ENCODE assay signal across 8 cellular contexts in genomic region chr15:55741592-55742497, GRCh38. TPM values are rescaled to one million over a fixed set of nuclear protein-coding genes. Genes with fewer than 3 reads are reported as not detected.
DNase-seq lines count a peak whose midpoint lies in the region; ATAC-seq and TF ChIP-seq lines count a peak whose summit lies in the region.

No MANE protein-coding gene starts in this region.

- peak overlapping the region; percentile 99 for H3K14ac ChIP-seq in neuronal stem cell (ENCODE audit: low read length)

- ATAC-seq in GM19328 (IDR thresholded peaks at IDR 0.05; ENCODE audit: unreplicated experiment): no peak
- ATAC-seq in GM21526 (IDR thresholded peaks at IDR 0.05; ENCODE audit: low FRiP score, unreplicated experiment): no peak

- H3K27me3 ChIP-seq in SJCRH30 (no peaks in the 10 kb centered on the region), esophagus muscularis mucosa (peaks cover 0 to 45% (median 17%) of the 10 kb centered on the region in 4 donors), neuronal stem cell (ENCODE audit: control insufficient read depth in 3 of 3, insufficient read depth in 3 of 3, low read depth in 1 of 3, low read length in 3 of 3) (no peaks in the 10 kb centered on the region)

- H3K9me3 ChIP-seq in SJCRH30 (replicated peaks) (no peaks in the 10 kb centered on the region), esophagus muscularis mucosa (no peaks in the 10 kb centered on the region), neuronal stem cell (replicated peaks in 1 of 2; ENCODE audit: control insufficient read depth in 2 of 2, insufficient read depth in 1 of 2, low read depth in 1 of 2, low read length in 2 of 2) (no peaks in the 10 kb centered on the region)

- H3K23ac ChIP-seq in neuronal stem cell (ENCODE audit: low read depth, low read length, poor library complexity): peak overlapping the region; percentile 96

- H3K79me1 ChIP-seq in neuronal stem cell (ENCODE audit: low read depth, low read length): no peaks in the 10 kb centered on the region

- H3K36me3 Mint-ChIP-seq in activated CD4-positive, alpha-beta T cell treated with anti-CD3 and anti-CD28 coated beads, Interleukin-2, amount 10 ng/mL, durations not matched to agents 7 days and 5 days (ENCODE audit: low read depth): no peaks in the 10 kb centered on the region

- TF ChIP-seq EP300 in esophagus muscularis mucosa (IDR thresholded peaks at IDR 0.05): no peak

- intact Hi-C loops in esophagus muscularis mucosa (cut with DNase I) (no loop called here), posterior vena cava (cut with DNase I) (no loop called here)

- peak overlapping the region; percentile 86 for H2BK15ac ChIP-seq in neuronal stem cell (ENCODE audit: low read length)

- DNase-seq in activated CD4-positive, alpha-beta T cell treated with anti-CD3 and anti-CD28 coated beads, Interleukin-2, amount 50 U/mL, for 48 hours: peak; percentile 2 to 6
- DNase-seq in activated CD4-positive, alpha-beta T cell treated with anti-CD3 and anti-CD28 coated beads, Interleukin-2, amount 10 ng/mL, durations not matched to agents 7 days and 5 days: no peak
- DNase-seq in SJCRH30 (peak; percentile 54 to 73), esophagus muscularis mucosa (ENCODE audit: extremely low spot score) (peak; percentile 62), neuronal stem cell (ENCODE audit: low spot score) (no peak), posterior vena cava (ENCODE audit: low spot score) (no peak)

- peaks cover 36% of the 10 kb centered on the region for H3K27me3 Mint-ChIP-seq in activated CD4-positive, alpha-beta T cell treated with anti-CD3 and anti-CD28 coated beads, Interleukin-2, amount 10 ng/mL, durations not matched to agents 7 days and 5 days

- H3K9ac ChIP-seq in neuronal stem cell (ENCODE audit: low read depth, low read length, poor library complexity): peak overlapping the region; percentile 97

- POLR2A ChIA-PET in activated CD4-positive, alpha-beta T cell treated with anti-CD3 and anti-CD28 coated beads, Interleukin-2, amount 10 ng/mL, durations not matched to agents 7 days and 5 days (lab: Charles Lee): no interaction called here

- no peak overlapping the region for H2AFZ ChIP-seq in neuronal stem cell (ENCODE audit: low read length)

- CTCF ChIA-PET in activated CD4-positive, alpha-beta T cell treated with anti-CD3 and anti-CD28 coated beads, Interleukin-2, amount 10 ng/mL, durations not matched to agents 7 days and 5 days (lab: Charles Lee): no interaction called here

- H3K4me1 ChIP-seq in SJCRH30: peaks cover 25% of the 10 kb centered on the region
- H3K4me1 ChIP-seq in esophagus muscularis mucosa: peaks cover 7 to 28% (median 25%) of the 10 kb centered on the region in 4 donors
- H3K4me1 ChIP-seq in neuronal stem cell (ENCODE audit: control insufficient read depth in 2 of 2, insufficient read depth in 1 of 2, low read depth in 1 of 2, low read length in 2 of 2): peaks cover 8 to 17% of the 10 kb centered on the region in 2 donors

- H3K27ac Mint-ChIP-seq in activated CD4-positive, alpha-beta T cell treated with anti-CD3 and anti-CD28 coated beads, Interleukin-2, amount 10 ng/mL, durations not matched to agents 7 days and 5 days: no peak overlapping the region

- H2AK5ac ChIP-seq in neuronal stem cell (ENCODE audit: low read depth, low read length): peak overlapping the region; percentile 97

- H2BK12ac ChIP-seq in neuronal stem cell (ENCODE audit: low read length): peak overlapping the region; percentile 53

- H4K8ac ChIP-seq in neuronal stem cell (ENCODE audit: low read depth, low read length): no peak overlapping the region

- peaks cover 4% of the 10 kb centered on the region for H3K4me1 Mint-ChIP-seq in activated CD4-positive, alpha-beta T cell treated with anti-CD3 and anti-CD28 coated beads, Interleukin-2, amount 10 ng/mL, durations not matched to agents 7 days and 5 days

- H3K4me3 ChIP-seq in SJCRH30 (peak overlapping the region; percentile 90), esophagus muscularis mucosa (peak overlapping the region; percentile 65 to 91 (median 82)), neuronal stem cell (ENCODE audit: low read length in 2 of 2) (peak overlapping the region; percentile 92 to 98)

- H2BK120ac ChIP-seq in neuronal stem cell (ENCODE audit: low read depth, low read length): peak overlapping the region; percentile 92

- no peak overlapping the region for H3K4me3 Mint-ChIP-seq in activated CD4-positive, alpha-beta T cell treated with anti-CD3 and anti-CD28 coated beads, Interleukin-2, amount 10 ng/mL, durations not matched to agents 7 days and 5 days

- WGBS in esophagus muscularis mucosa: 19% methylated on average over 28 of the region's 46 CpGs
- WGBS in neuronal stem cell (ENCODE audit: extremely low coverage in 2 of 2, insufficient read length in 2 of 2, insufficient replicate concordance in 1 of 2), 2 donors: no CpG with 5 or more reads among the region's 46 CpGs

- H3K27ac ChIP-seq in SJCRH30: peak overlapping the region; percentile 94
- H3K27ac ChIP-seq in esophagus muscularis mucosa (replicated peaks in 1 of 4): peak overlapping the region; percentile 63 to 75 (median 74)
- H3K27ac ChIP-seq in neuronal stem cell (replicated peaks; ENCODE audit: low read length): peak overlapping the region; percentile 99

- no peak overlapping the region for H4K91ac ChIP-seq in neuronal stem cell (ENCODE audit: low read depth, low read length, poor library complexity)

- H3K36me3 ChIP-seq in SJCRH30 (peaks cover 24% of the 10 kb centered on the region), esophagus muscularis mucosa (no peaks in the 10 kb centered on the region), neuronal stem cell (replicated peaks in 1 of 2; ENCODE audit: control insufficient read depth in 2 of 2, insufficient read depth in 2 of 2, low read length in 2 of 2) (peaks cover 0 to 42% of the 10 kb centered on the region in 2 donors)

- peak overlapping the region; percentile 91 for H3K4ac ChIP-seq in neuronal stem cell (ENCODE audit: low read length)

- H3K4me2 ChIP-seq in neuronal stem cell (ENCODE audit: insufficient read depth, low read length, poor library complexity, severe bottlenecking): peak overlapping the region; percentile 38

- no peak for TF ChIP-seq POLR2A in esophagus muscularis mucosa (IDR thresholded peaks at IDR 0.05; ENCODE audit: low read depth)

- H3K9me3 Mint-ChIP-seq in activated CD4-positive, alpha-beta T cell treated with anti-CD3 and anti-CD28 coated beads, Interleukin-2, amount 10 ng/mL, durations not matched to agents 7 days and 5 days: no peaks in the 10 kb centered on the region

- TF ChIP-seq CTCF in esophagus muscularis mucosa (IDR thresholded peaks at IDR 0.05): no peak

- peak overlapping the region; percentile 100 for H3K18ac ChIP-seq in neuronal stem cell (ENCODE audit: low read length)

- H2BK5ac ChIP-seq in neuronal stem cell (ENCODE audit: low read length): peak overlapping the region; percentile 99

RNA-seq across cellular contexts. Expression of gene PRTG, which starts 1.1 kb away (rescaled TPM):
- not detected for total RNA-seq in activated CD4-positive, alpha-beta T cell treated with anti-CD3 and anti-CD28 coated beads, Interleukin-2, amount 10 ng/mL, durations not matched to agents 7 days and 5 days
- 43.5 and 50.3 TPM in 2 replicates for total RNA-seq in SJCRH30 (2014; rRNA removed; shearing (Covaris generic))
- total RNA-seq in esophagus muscularis mucosa (1 to 10 TPM in 3 of 4 donors, under 1 TPM in 1; 0.42 to 1.9 (median 1.8) TPM), posterior vena cava (1 to 10 TPM; 1.0 to 1.3 TPM)
- 185 TPM for polyA plus RNA-seq in neuronal stem cell (2013, experiment 1 of 2)
- polyA plus RNA-seq in neuronal stem cell (2013, experiment 2 of 2): 191 TPM

Comparison
In these comparisons a context has a peak if more than half of its experiments do, and no peak if none do; other contexts are left out.
1. DNase-seq: peak in activated CD4-positive, alpha-beta T cell treated with anti-CD3 and anti-CD28 coated beads, Interleukin-2, amount 50 U/mL, for 48 hours (2 of 2), SJCRH30 (2 of 2) and esophagus muscularis mucosa (single experiment); none in activated CD4-positive, alpha-beta T cell treated with anti-CD3 and anti-CD28 coated beads, Interleukin-2, amount 10 ng/mL, durations not matched to agents 7 days and 5 days (single experiment), neuronal stem cell (single experiment) and posterior vena cava (single experiment).
2. RNA of gene PRTG, which starts 1.1 kb away (total RNA-seq): 43.5 to 50.3 TPM in SJCRH30; 0.42 to 1.9 TPM in esophagus muscularis mucosa, 1.0 to 1.3 TPM in posterior vena cava and not detected in activated CD4-positive, alpha-beta T cell treated with anti-CD3 and anti-CD28 coated beads, Interleukin-2, amount 10 ng/mL, durations not matched to agents 7 days and 5 days; every median in the first group is over 10 times any median in the second.
3. Peak in every context shown above with its lines, with median percentiles within 50 percentile points of each other: H3K27ac ChIP-seq and H3K4me3 ChIP-seq.